1 cellular context compared by ENCODE assay signal in genomic region chr6:94902974-94903628, GRCh38.
TF ChIP-seq lines count a peak whose summit lies in the region.

No MANE protein-coding gene starts in this region.

TF ChIP-seq in GM23338, 12 proteins besides CTCF, POLR2A, EP300 and RAD21:
- TF ChIP-seq ETS1 (IDR thresholded peaks at IDR 0.05), result no peak
- TF ChIP-seq ZNF331 (CRISPR knock-in tag; IDR thresholded peaks at IDR 0.05; ENCODE audit: low read depth), result no peak
- no peak for TF ChIP-seq ZNF462 (CRISPR knock-in tag; IDR thresholded peaks at IDR 0.05)
- TF ChIP-seq REST (IDR thresholded peaks at IDR 0.05; ENCODE audit: unreplicated experiment), result no peak
- no peak for TF ChIP-seq EZH2 (IDR thresholded peaks at IDR 0.05; ENCODE audit: low read depth, unreplicated experiment)
- no peak for TF ChIP-seq EZH2phosphoT487 (IDR thresholded peaks at IDR 0.05; ENCODE audit: unreplicated experiment)
- no peak for TF ChIP-seq CREB1 (CRISPR knock-in tag; IDR thresholded peaks at IDR 0.05; ENCODE audit: low read depth)
- no peak for TF ChIP-seq POLR2AphosphoS5 (IDR thresholded peaks at IDR 0.05; ENCODE audit: low read depth)
- no peak for TF ChIP-seq ZNF114 (CRISPR knock-in tag; IDR thresholded peaks at IDR 0.05)
- no peak for TF ChIP-seq NANOG (IDR thresholded peaks at IDR 0.05; ENCODE audit: borderline replicate concordance)
- no peak for TF ChIP-seq JUNB (IDR thresholded peaks at IDR 0.05; ENCODE audit: unreplicated experiment)
- TF ChIP-seq STAT1 (IDR thresholded peaks at IDR 0.05; ENCODE audit: unreplicated experiment), result no peak
